16 cellular contexts compared by ENCODE assay signal in genomic region chr16:75198135-75198600, GRCh38. TPM values are rescaled to one million over a fixed set of nuclear protein-coding genes. Genes with fewer than 3 reads are reported as not detected.
DNase-seq lines count a peak whose midpoint lies in the region; ATAC-seq and TF ChIP-seq lines count a peak whose summit lies in the region.
"Had no signal": no experiment of that assay in that cellular context is flagged by ENCODE, and none has a peak within 500 bp of the region (broad histone marks: within the 10 kb centered on the region; RNA-seq: fewer than 3 reads in every experiment).

No MANE protein-coding gene starts in this region.

- WGBS in right cardiac atrium: 18% methylated on average over 18 of the region's 18 CpGs

- no peak overlapping the region for H3K9ac ChIP-seq in MM.1S (ENCODE audit: low read length)

- H3K9me3 ChIP-seq in right cardiac atrium (ENCODE audit: control insufficient read depth, low read length) (no peaks in the 10 kb centered on the region), MM.1S (replicated peaks; ENCODE audit: insufficient read depth, low read length) (no peaks in the 10 kb centered on the region), HAP-1 (no peaks in the 10 kb centered on the region)
- H3K9me3 ChIP-seq: heart left ventricle, tibial artery had no signal

- H3K9me2 ChIP-seq in MM.1S (replicated peaks; ENCODE audit: insufficient read depth, low read length): no peaks in the 10 kb centered on the region

- in situ Hi-C loops in HAP-1 (cut with MboI; ENCODE audit: low sequenced_read_pairs): loop anchor here (5.0 to 10.0 kb wide), 2 partner anchors 189 to 567 kb away; no protein-coding TSS in a partner anchor

- H3K27ac ChIP-seq in right cardiac atrium (ENCODE audit: low read length) (no peak overlapping the region), MM.1S (ENCODE audit: low read length) (no peak overlapping the region)
- H3K27ac ChIP-seq: heart left ventricle, tibial artery had no signal

- no peak for TF ChIP-seq CTCF in MM.1S (IDR thresholded peaks at IDR 0.05; ENCODE audit: low read length)

- H4K20me1 ChIP-seq in MM.1S (ENCODE audit: insufficient read depth, low read length): no peaks in the 10 kb centered on the region

- intact Hi-C loops in Right ventricle myocardium superior (cut with DNase I): loop anchor here (5.0 to 10.0 kb wide), 3 partner anchors 189 to 567 kb away; no protein-coding TSS in a partner anchor
- intact Hi-C loops in right cardiac atrium (cut with DNase I): loop anchor here in 2 of 4 donors (2.0 kb wide), 1 partner anchor 205 kb away; no protein-coding TSS in a partner anchor

- H3K27me3 ChIP-seq in right cardiac atrium (ENCODE audit: control insufficient read depth, insufficient read depth): no peaks in the 10 kb centered on the region
- no peaks in the 10 kb centered on the region for H3K27me3 ChIP-seq in MM.1S (replicated peaks; ENCODE audit: insufficient read depth, low read length)
- H3K27me3 ChIP-seq in HAP-1 (ENCODE audit: low read depth): peaks cover 15% of the 10 kb centered on the region

- H3K79me2 ChIP-seq in MM.1S (ENCODE audit: low read length): no peaks in the 10 kb centered on the region

- no peak overlapping the region for H3K4me3 ChIP-seq in right cardiac atrium (ENCODE audit: low read length)
- H3K4me3 ChIP-seq in MM.1S (ENCODE audit: low read length): no peak overlapping the region
- H3K4me3 ChIP-seq in HAP-1: no peak overlapping the region
- H3K4me3 ChIP-seq: heart left ventricle, tibial artery had no signal

- H3K4me2 ChIP-seq in MM.1S (ENCODE audit: low read depth, low read length): no peak overlapping the region

- H3K36me3 ChIP-seq in MM.1S (replicated peaks; ENCODE audit: insufficient read depth, low read length) (no peaks in the 10 kb centered on the region), HAP-1 (replicated peaks) (no peaks in the 10 kb centered on the region)
- H3K36me3 ChIP-seq: heart left ventricle, tibial artery had no signal

- peak; percentile 13 for ATAC-seq in Right ventricle myocardium superior (ENCODE audit: poor library complexity)
- ATAC-seq in right cardiac atrium: no peak
- no peak for ATAC-seq in GM18519 (IDR thresholded peaks at IDR 0.05; ENCODE audit: low FRiP score, unreplicated experiment)

- no peak for DNase-seq in Right ventricle myocardium superior
- no peak for DNase-seq in right cardiac atrium
- DNase-seq in amniotic epithelial cell (ENCODE audit: low read depth): peak; percentile 66
- DNase-seq in iris pigment epithelial cell (ENCODE audit: low read depth): peak; percentile 31
- no peak for DNase-seq in MM.1S
- no peak for DNase-seq in kidney tubule cell (ENCODE audit: low spot score)
- no peak for DNase-seq in HAP-1 (ENCODE audit: low spot score in 2 of 2)
- DNase-seq: activated CD4-positive, alpha-beta memory T cell treated with anti-CD3 and anti-CD28 coated beads for 36 hours; activated naive CD4-positive, alpha-beta T cell treated with anti-CD3 and anti-CD28 coated beads for 36 hours; dermis blood vessel endothelial cell; NCI-H187 treated with DMSO at 0.1 percent for 48 hours had no signal

- H3K4me1 ChIP-seq in right cardiac atrium (ENCODE audit: control insufficient read depth, insufficient read depth, low read length) (no peaks in the 10 kb centered on the region), MM.1S (ENCODE audit: low read length) (no peaks in the 10 kb centered on the region), HAP-1 (no peaks in the 10 kb centered on the region)

- H2AFZ ChIP-seq in MM.1S (ENCODE audit: low read length): no peak overlapping the region

- no peaks in the 10 kb centered on the region for H3F3A ChIP-seq in MM.1S (ENCODE audit: insufficient read depth, low read length)

RNA-seq across cellular contexts. Expression of gene CTRB2, which starts 8.8 kb away (rescaled TPM):
- not detected for total RNA-seq in Right ventricle myocardium superior
- total RNA-seq in right cardiac atrium: 1 to 10 TPM in 1 of 4 donors, not detected in 3; 2.9 TPM
- 0.14 TPM for polyA plus RNA-seq in right cardiac atrium
- total RNA-seq: activated CD4-positive, alpha-beta memory T cell treated with anti-CD3 and anti-CD28 coated beads for 36 hours; activated naive CD4-positive, alpha-beta T cell treated with anti-CD3 and anti-CD28 coated beads for 36 hours; dermis blood vessel endothelial cell; OCI-LY7; T-helper 2 cell treated with Interferon-gamma antibody and Interleukin-4, amounts not matched to agents 100 ng/mL and 5 ng/mL, for 36 hours had no signal

RNA-seq across cellular contexts. Expression of gene CTRB1, which starts 20.6 kb away (rescaled TPM):
- not detected for total RNA-seq in Right ventricle myocardium superior
- total RNA-seq in right cardiac atrium: under 1 TPM in 1 of 4 donors, not detected in 3; 0.62 TPM
- polyA plus RNA-seq in right cardiac atrium: 0.27 TPM
- total RNA-seq: activated CD4-positive, alpha-beta memory T cell treated with anti-CD3 and anti-CD28 coated beads for 36 hours; activated naive CD4-positive, alpha-beta T cell treated with anti-CD3 and anti-CD28 coated beads for 36 hours; dermis blood vessel endothelial cell; OCI-LY7; T-helper 2 cell treated with Interferon-gamma antibody and Interleukin-4, amounts not matched to agents 100 ng/mL and 5 ng/mL, for 36 hours had no signal

RNA-seq across cellular contexts. Expression of gene ZFP1, which starts 49.8 kb away (rescaled TPM):
- total RNA-seq in Right ventricle myocardium superior (7.2 TPM), right cardiac atrium (10 to 100 TPM in 1 of 4 donors, 1 to 10 TPM in 3; 6.4 to 11.2 (median 9.1) TPM)
- 3.8 TPM for polyA plus RNA-seq in right cardiac atrium

RNA-seq across cellular contexts. Expression of gene BCAR1, which starts 53.3 kb away (rescaled TPM):
- total RNA-seq in Right ventricle myocardium superior (75.4 TPM), right cardiac atrium (10 to 100 TPM; 58.1 to 68.8 (median 68.0) TPM)
- 53.1 TPM for polyA plus RNA-seq in right cardiac atrium
- total RNA-seq: T-helper 2 cell treated with Interferon-gamma antibody and Interleukin-4, amounts not matched to agents 100 ng/mL and 5 ng/mL, for 36 hours had no signal

Comparison
In these comparisons a context has a peak if more than half of its experiments do, and no peak if none do; other contexts are left out.
1. DNase-seq: peak in amniotic epithelial cell (single experiment) and iris pigment epithelial cell (single experiment); none in Right ventricle myocardium superior (single experiment), right cardiac atrium (0 of 3), MM.1S (single experiment), kidney tubule cell (single experiment) and HAP-1 (0 of 2).